Comparison of ENCODE assay signal across 24 cellular contexts in the genomic region with DNA sequence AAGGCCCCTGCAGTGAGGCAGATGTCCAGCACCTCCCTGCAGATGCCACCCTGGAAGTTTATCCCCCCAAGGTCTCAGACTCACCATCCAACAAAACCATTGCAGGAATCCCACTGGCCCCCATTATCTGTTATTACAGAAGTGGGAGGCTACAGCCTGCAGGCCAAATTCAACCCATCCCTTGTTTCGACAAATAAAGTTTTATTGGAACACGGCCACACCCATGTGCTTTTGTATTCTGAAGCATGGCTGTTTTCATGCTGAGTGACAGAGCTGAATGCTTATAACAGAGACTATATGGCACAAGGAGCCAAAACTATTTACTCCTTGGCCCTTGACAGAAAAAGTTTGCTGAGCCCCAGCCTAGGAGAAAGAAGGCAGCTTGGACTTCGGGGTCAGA.
"Had no signal": no experiment of that assay in that cellular context is flagged by ENCODE, and none has a peak within 500 bp of the region (broad histone marks: within the 10 kb centered on the region; RNA-seq: fewer than 3 reads in every experiment).

No MANE protein-coding gene starts in this region.

- H3K4me2 ChIP-seq: KMS-11 had no signal

- H3K27ac ChIP-seq: ascending aorta, KMS-11, SK-N-MC had no signal

- DNase-seq: activated CD4-positive, alpha-beta T cell treated with anti-CD3 and anti-CD28 coated beads for 36 hours; activated CD4-positive, alpha-beta T cell treated with anti-CD3 and anti-CD28 coated beads, Interleukin-2, amount 10 ng/mL, durations not matched to agents 7 days and 5 days; activated CD4-positive, alpha-beta T cell treated with anti-CD3 and anti-CD28 coated beads, Interleukin-2, amount 50 U/mL, for 48 hours; activated CD8-positive, alpha-beta T cell treated with anti-CD3 and anti-CD28 coated beads, Interleukin-2, amount 10 ng/mL, durations not matched to agents 7 days and 5 days; activated gamma-delta T cell; activated naive CD4-positive, alpha-beta T cell treated with Interleukin-2 at 50 U/mL for 16 hours; activated naive CD8-positive, alpha-beta T cell treated with anti-CD3 and anti-CD28 coated beads, Interleukin-2, amount 10 ng/mL, durations not matched to agents 7 days and 5 days; activated T-cell treated with anti-CD3 and anti-CD28 coated beads, Interleukin-2, amount 50 U/mL, for 24 hours; amygdala; caudate nucleus; MM.1S; MV-4-11; NCI-H1436 treated with DMSO at 0.1 percent for 48 hours; NCI-H1694 treated with DMSO at 0.1 percent for 48 hours; NCI-H2029; NCI-H345; NK-92 treated with Interleukin-12 subunit alpha and Interleukin-12 subunit beta, amount 100 ng/mL, for 24 hours; Right ventricle myocardium superior; T1000 had no signal

- H3K9ac ChIP-seq: KMS-11 had no signal

- H3K27me3 ChIP-seq: ascending aorta had no signal

- H3K36me3 ChIP-seq: ascending aorta had no signal

- H3K4me3 ChIP-seq: ascending aorta, SK-N-MC had no signal

- H3K9me3 ChIP-seq: ascending aorta had no signal

- H3K4me1 ChIP-seq: ascending aorta had no signal

- FAIRE-seq: bronchial epithelial cell, TTC549 had no signal
